ENCODE assay signal across 1 cellular context in the genomic region with DNA sequence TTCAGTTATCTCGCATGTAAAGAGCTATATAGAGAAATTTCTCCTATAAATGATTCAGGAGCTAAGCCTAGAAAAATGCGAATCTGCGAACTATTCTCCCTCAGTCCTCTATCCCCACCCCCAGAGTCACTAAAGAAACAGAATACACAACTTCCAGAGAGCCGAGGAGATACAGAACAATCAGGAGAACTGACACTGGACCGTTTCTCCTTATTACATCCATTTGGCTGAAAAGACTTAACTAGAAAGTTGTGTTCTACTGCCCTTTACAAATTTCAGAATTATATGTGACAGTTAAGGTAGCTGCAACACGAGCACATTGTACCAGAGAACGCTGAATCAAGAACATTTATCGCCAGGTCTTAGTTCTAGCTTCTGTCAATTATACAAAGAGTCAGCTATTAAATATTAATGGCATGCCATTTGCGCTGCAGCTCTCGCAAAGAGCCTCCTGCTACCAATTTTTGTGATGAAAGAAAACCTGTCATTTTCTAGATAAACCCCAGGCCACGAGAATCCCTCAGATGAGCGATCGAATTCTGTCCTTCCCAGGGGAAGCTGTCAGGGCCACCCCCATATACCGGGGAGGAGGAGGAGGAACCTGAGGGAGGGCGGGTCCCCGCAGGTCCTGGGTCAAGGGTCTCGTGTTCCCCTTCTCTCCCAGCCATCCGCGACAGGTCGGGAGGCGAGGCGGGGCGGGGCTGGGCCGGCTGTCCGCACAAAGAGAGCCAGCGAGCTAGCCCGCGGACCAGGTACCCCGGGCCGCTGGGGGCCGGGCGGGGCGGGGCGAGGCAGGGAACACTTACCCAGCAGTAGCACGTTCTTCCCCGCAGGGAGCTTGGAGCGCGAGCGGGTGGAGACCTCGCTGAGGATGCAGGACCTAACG.
TF ChIP-seq lines count a peak whose summit lies in the region.

No MANE protein-coding gene starts in this region.

TF ChIP-seq in K562, 482 proteins besides CTCF, POLR2A, EP300 and RAD21 (continued from another document):
- TF ChIP-seq, protein P1, sequence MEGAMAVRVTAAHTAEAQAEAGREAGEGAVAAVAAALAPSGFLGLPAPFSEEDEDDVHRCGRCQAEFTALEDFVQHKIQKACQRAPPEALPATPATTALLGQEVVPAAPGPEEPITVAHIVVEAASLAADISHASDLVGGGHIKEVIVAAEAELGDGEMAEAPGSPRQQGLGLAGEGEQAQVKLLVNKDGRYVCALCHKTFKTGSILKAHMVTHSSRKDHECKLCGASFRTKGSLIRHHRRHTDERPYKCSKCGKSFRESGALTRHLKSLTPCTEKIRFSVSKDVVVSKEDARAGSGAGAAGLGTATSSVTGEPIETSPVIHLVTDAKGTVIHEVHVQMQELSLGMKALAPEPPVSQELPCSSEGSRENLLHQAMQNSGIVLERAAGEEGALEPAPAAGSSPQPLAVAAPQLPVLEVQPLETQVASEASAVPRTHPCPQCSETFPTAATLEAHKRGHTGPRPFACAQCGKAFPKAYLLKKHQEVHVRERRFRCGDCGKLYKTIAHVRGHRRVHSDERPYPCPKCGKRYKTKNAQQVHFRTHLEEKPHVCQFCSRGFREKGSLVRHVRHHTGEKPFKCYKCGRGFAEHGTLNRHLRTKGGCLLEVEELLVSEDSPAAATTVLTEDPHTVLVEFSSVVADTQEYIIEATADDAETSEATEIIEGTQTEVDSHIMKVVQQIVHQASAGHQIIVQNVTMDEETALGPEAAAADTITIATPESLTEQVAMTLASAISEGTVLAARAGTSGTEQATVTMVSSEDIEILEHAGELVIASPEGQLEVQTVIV (CRISPR knock-in tag; IDR thresholded peaks at IDR 0.05; ENCODE audit: borderline replicate concordance): no peak
- TF ChIP-seq TBL1XR1 (IDR thresholded peaks at IDR 0.05; ENCODE audit: low read length in 2 of 2): 0 out of 4 replicates have a peak, but pooled peaks of 1 of the 2 experiments have one; percentile 15
- TF ChIP-seq ETV1 (tag; conservative IDR thresholded peaks at IDR 0.05; ENCODE audit: low read depth): no peak
- TF ChIP-seq POLR2AphosphoS5 (IDR thresholded peaks at IDR 0.05; ENCODE audit: control insufficient read depth, insufficient read depth, low read depth, low read length): no peak
- 0 out of 2 replicates have a peak, but pooled peaks have one; percentile 60 for TF ChIP-seq SMAD4 (CRISPR knock-in tag; conservative IDR thresholded peaks at IDR 0.05)
- TF ChIP-seq SRF (CRISPR knock-in tag; IDR thresholded peaks at IDR 0.05): 0 out of 4 replicates have a peak, but pooled peaks of 1 of the 2 experiments have one; percentile 43
- TF ChIP-seq BHLHE40 (IDR thresholded peaks at IDR 0.05; ENCODE audit: low read length): 0 out of 2 replicates have a peak, but pooled peaks have one; percentile 9
- TF ChIP-seq SIN3A (IDR thresholded peaks at IDR 0.05; ENCODE audit: borderline replicate concordance in 2 of 2, control insufficient read depth in 1 of 2, low read depth in 2 of 2, low read length in 2 of 2): 0 out of 4 replicates have a peak, but pooled peaks of 1 of the 2 experiments have one; percentile 69
- peak; percentile 16 for TF ChIP-seq LCOR (CRISPR knock-in tag; IDR thresholded peaks at IDR 0.05)
- peak; percentile 46 for TF ChIP-seq SAP30 (IDR thresholded peaks at IDR 0.05; ENCODE audit: borderline replicate concordance, insufficient read depth, low read depth, low read length, poor library complexity, severe bottlenecking)
- TF ChIP-seq NCOA6 (IDR thresholded peaks at IDR 0.05): no peak
- TF ChIP-seq ZFP1 (CRISPR knock-in tag; IDR thresholded peaks at IDR 0.05): no peak
- TF ChIP-seq, protein P2, sequence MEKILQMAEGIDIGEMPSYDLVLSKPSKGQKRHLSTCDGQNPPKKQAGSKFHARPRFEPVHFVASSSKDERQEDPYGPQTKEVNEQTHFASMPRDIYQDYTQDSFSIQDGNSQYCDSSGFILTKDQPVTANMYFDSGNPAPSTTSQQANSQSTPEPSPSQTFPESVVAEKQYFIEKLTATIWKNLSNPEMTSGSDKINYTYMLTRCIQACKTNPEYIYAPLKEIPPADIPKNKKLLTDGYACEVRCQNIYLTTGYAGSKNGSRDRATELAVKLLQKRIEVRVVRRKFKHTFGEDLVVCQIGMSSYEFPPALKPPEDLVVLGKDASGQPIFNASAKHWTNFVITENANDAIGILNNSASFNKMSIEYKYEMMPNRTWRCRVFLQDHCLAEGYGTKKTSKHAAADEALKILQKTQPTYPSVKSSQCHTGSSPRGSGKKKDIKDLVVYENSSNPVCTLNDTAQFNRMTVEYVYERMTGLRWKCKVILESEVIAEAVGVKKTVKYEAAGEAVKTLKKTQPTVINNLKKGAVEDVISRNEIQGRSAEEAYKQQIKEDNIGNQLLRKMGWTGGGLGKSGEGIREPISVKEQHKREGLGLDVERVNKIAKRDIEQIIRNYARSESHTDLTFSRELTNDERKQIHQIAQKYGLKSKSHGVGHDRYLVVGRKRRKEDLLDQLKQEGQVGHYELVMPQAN (IDR thresholded peaks at IDR 0.05; ENCODE audit: borderline replicate concordance): peak; percentile 51; the same call in 1 of the 2 replicates
- TF ChIP-seq STAT5B (CRISPR knock-in tag; IDR thresholded peaks at IDR 0.05): no peak
- no peak; the same call in 1 of the 2 replicates for TF ChIP-seq NR1H2 (CRISPR knock-in tag; IDR thresholded peaks at IDR 0.05)
- no peak for TF ChIP-seq POLR3A (IDR thresholded peaks at IDR 0.05; ENCODE audit: borderline replicate concordance, extremely low read depth, insufficient read depth, insufficient read length)
- TF ChIP-seq, protein P3, sequence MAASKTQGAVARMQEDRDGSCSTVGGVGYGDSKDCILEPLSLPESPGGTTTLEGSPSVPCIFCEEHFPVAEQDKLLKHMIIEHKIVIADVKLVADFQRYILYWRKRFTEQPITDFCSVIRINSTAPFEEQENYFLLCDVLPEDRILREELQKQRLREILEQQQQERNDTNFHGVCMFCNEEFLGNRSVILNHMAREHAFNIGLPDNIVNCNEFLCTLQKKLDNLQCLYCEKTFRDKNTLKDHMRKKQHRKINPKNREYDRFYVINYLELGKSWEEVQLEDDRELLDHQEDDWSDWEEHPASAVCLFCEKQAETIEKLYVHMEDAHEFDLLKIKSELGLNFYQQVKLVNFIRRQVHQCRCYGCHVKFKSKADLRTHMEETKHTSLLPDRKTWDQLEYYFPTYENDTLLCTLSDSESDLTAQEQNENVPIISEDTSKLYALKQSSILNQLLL (CRISPR knock-in tag; IDR thresholded peaks at IDR 0.05; ENCODE audit: borderline replicate concordance): no peak
- TF ChIP-seq FOXP1 (CRISPR knock-in tag; IDR thresholded peaks at IDR 0.05): no peak
- TF ChIP-seq CTBP1 (IDR thresholded peaks at IDR 0.05; ENCODE audit: borderline replicate concordance): 0 out of 2 replicates have a peak, but pooled peaks have one; percentile 72
- TF ChIP-seq MTF1 (CRISPR knock-in tag; IDR thresholded peaks at IDR 0.05; ENCODE audit: borderline replicate concordance): no peak
- TF ChIP-seq HSF4 (CRISPR knock-in tag; IDR thresholded peaks at IDR 0.05; ENCODE audit: borderline replicate concordance): no peak
- TF ChIP-seq ZNF184 (CRISPR knock-in tag; IDR thresholded peaks at IDR 0.05): no peak
- TF ChIP-seq ZNF347 (CRISPR knock-in tag; IDR thresholded peaks at IDR 0.05; ENCODE audit: low read depth): no peak
- no peak for TF ChIP-seq ZNF324 (CRISPR knock-in tag; IDR thresholded peaks at IDR 0.05)
- TF ChIP-seq NR2C1 (IDR thresholded peaks at IDR 0.05): no peak
- 0 out of 2 replicates have a peak, but pooled peaks have one; percentile 14 for TF ChIP-seq NR2C1 (tag; IDR thresholded peaks at IDR 0.05)
- TF ChIP-seq, protein P4, sequence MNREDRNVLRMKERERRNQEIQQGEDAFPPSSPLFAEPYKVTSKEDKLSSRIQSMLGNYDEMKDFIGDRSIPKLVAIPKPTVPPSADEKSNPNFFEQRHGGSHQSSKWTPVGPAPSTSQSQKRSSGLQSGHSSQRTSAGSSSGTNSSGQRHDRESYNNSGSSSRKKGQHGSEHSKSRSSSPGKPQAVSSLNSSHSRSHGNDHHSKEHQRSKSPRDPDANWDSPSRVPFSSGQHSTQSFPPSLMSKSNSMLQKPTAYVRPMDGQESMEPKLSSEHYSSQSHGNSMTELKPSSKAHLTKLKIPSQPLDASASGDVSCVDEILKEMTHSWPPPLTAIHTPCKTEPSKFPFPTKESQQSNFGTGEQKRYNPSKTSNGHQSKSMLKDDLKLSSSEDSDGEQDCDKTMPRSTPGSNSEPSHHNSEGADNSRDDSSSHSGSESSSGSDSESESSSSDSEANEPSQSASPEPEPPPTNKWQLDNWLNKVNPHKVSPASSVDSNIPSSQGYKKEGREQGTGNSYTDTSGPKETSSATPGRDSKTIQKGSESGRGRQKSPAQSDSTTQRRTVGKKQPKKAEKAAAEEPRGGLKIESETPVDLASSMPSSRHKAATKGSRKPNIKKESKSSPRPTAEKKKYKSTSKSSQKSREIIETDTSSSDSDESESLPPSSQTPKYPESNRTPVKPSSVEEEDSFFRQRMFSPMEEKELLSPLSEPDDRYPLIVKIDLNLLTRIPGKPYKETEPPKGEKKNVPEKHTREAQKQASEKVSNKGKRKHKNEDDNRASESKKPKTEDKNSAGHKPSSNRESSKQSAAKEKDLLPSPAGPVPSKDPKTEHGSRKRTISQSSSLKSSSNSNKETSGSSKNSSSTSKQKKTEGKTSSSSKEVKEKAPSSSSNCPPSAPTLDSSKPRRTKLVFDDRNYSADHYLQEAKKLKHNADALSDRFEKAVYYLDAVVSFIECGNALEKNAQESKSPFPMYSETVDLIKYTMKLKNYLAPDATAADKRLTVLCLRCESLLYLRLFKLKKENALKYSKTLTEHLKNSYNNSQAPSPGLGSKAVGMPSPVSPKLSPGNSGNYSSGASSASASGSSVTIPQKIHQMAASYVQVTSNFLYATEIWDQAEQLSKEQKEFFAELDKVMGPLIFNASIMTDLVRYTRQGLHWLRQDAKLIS (CRISPR knock-in tag; IDR thresholded peaks at IDR 0.05): peak; percentile 24; the same call in 1 of the 2 replicates
